ENCODE assay signal across 17 cellular contexts in the genomic region with DNA sequence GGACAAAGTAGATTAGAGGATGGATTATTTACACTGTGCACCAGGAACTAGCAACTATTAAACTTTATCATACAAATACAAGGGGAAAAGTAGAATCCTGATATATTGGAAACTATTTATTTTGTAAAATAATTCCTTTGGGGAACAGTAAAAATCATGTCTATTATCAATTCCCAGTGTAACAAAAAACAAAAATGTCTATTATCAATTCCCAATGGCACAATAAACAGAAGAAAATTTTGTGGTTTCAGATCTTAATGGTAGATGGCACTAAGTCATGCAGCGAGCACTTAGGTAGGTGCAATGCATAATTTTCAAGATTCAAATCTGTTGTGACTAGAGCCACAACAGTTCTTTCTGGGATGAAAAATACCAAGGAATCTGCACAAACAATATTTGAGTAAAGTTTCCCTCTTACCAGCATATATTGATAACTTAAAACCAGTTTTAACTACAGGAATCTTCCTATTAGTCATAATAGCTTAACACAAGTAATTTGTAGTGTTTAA. TPM values are rescaled to one million over a fixed set of nuclear protein-coding genes. Genes with fewer than 3 reads are reported as not detected.
DNase-seq lines count a peak whose midpoint lies in the region; ATAC-seq, FAIRE-seq and TF ChIP-seq lines count a peak whose summit lies in the region.
"Had no signal": no experiment of that assay in that cellular context is flagged by ENCODE, and none has a peak within 500 bp of the region (broad histone marks: within the 10 kb centered on the region; RNA-seq: fewer than 3 reads in every experiment).

No MANE protein-coding gene starts in this region.

- no peaks in the 10 kb centered on the region for H4K20me1 ChIP-seq in HCT116 (ENCODE audit: insufficient read depth)
- H4K20me1 ChIP-seq in endothelial cell of umbilical vein (replicated peaks; ENCODE audit: control insufficient read depth, extremely low read depth, insufficient read depth, low read length): no peaks in the 10 kb centered on the region

- H3K9ac ChIP-seq in HCT116 (ENCODE audit: low read length) (peak overlapping the region; percentile 49), endothelial cell of umbilical vein (replicated peaks; ENCODE audit: extremely low read depth, insufficient read depth, low read length) (no peak overlapping the region)
- H3K9ac ChIP-seq: KMS-11 had no signal

- H3K36me3 ChIP-seq in HCT116 (ENCODE audit: control insufficient read depth in 1 of 2, insufficient read depth in 2 of 2, low read length in 2 of 2) (no peaks in the 10 kb centered on the region), SJCRH30 (no peaks in the 10 kb centered on the region), endothelial cell of umbilical vein (ENCODE audit: control insufficient read depth in 2 of 2, extremely low read depth in 1 of 2, insufficient read depth in 2 of 2, low read length in 2 of 2) (no peaks in the 10 kb centered on the region), psoas muscle (ENCODE audit: insufficient read depth in 1 of 2, low read depth in 1 of 2) (no peaks in the 10 kb centered on the region)
- H3K36me3 ChIP-seq: left lung, ovary had no signal

- H3K79me2 ChIP-seq in HCT116 (ENCODE audit: insufficient read depth, low read length) (no peaks in the 10 kb centered on the region), endothelial cell of umbilical vein (ENCODE audit: control insufficient read depth, insufficient read depth, low read length) (no peaks in the 10 kb centered on the region)

- POLR2A ChIA-PET in HCT116 (lab: Charles Lee): interaction anchor here (0.7 to 2.9 kb wide), 4 partner anchors 12 to 282 kb away, joined by 3 to 14 read pairs (median 4); partner anchors contain the start of genes CFL2 and SRP54
- POLR2A ChIA-PET in endothelial cell of umbilical vein (lab: Charles Lee): interaction anchor here (0.7 kb wide), 1 partner anchor 375 kb away, joined by 3 read pairs; no protein-coding TSS in a partner anchor

- DNase-seq in HCT116 (ENCODE audit: low read depth, low spot score): no peak
- DNase-seq in SJCRH30: peak in 1 of 2 experiments; percentile 45
- no peak for DNase-seq in endothelial cell of umbilical vein (ENCODE audit: low read depth, low spot score)
- no peak for DNase-seq in psoas muscle
- DNase-seq in NCI-H82 treated with DMSO at 0.1 percent for 48 hours (lab: John Stamatoyannopoulos, UW; ENCODE audit: unreplicated experiment): no peak
- DNase-seq: activated CD4-positive, CD25-positive, alpha-beta regulatory T cell; AML-193; foreskin melanocyte; left lung; NCI-H1105 treated with DMSO at 0.1 percent for 48 hours; ovary; RPMI8226; stimulated activated CD4-positive, alpha-beta T cell treated with anti-CD3 and anti-CD28 coated beads, Interleukin-2, amount 100 ng/mL, for 48 hours had no signal

- peaks cover 2% of the 10 kb centered on the region for H3K9me1 ChIP-seq in endothelial cell of umbilical vein (replicated peaks; ENCODE audit: control insufficient read depth, extremely low read depth, insufficient read depth, low read length)

- CTCF ChIA-PET in HCT116 (lab: Charles Lee) (interaction anchor here (1.0 to 1.4 kb wide), 2 partner anchors 21 to 22 kb away, joined by 3 to 9 read pairs; no protein-coding TSS in a partner anchor), endothelial cell of umbilical vein (lab: Charles Lee) (interaction anchor here (1.4 to 3.8 kb wide), 7 partner anchors 9 to 23 kb away, joined by 4 to 40 read pairs (median 6); partner anchors contain the start of gene CFL2)

- FAIRE-seq in endothelial cell of umbilical vein (lab: Jason Lieb, UNC): no peak

- H3K4me1 ChIP-seq in HCT116 (ENCODE audit: control insufficient read depth in 1 of 2, insufficient read depth in 2 of 2, low read length in 2 of 2): peaks cover 24 to 34% of the 10 kb centered on the region in 2 experiments
- peaks cover 29% of the 10 kb centered on the region for H3K4me1 ChIP-seq in SJCRH30
- H3K4me1 ChIP-seq in endothelial cell of umbilical vein (ENCODE audit: control insufficient read depth, extremely low read depth, insufficient read depth, low read length): peaks cover 19% of the 10 kb centered on the region
- H3K4me1 ChIP-seq in psoas muscle: peaks cover 23% of the 10 kb centered on the region

- TF ChIP-seq CTCF in HCT116 (IDR thresholded peaks at IDR 0.05 in 2 of 3, conservative IDR thresholded peaks at IDR 0.05 in 1 of 3; ENCODE audit: borderline replicate concordance in 1 of 3, insufficient read depth in 1 of 3, low read depth in 2 of 3, low read length in 2 of 3) (no peak), endothelial cell of umbilical vein (IDR thresholded peaks at IDR 0.05; ENCODE audit: extremely low read depth in 1 of 2, insufficient read depth in 1 of 2, low read depth in 1 of 2, low read length in 2 of 2) (no peak), psoas muscle (IDR thresholded peaks at IDR 0.05) (no peak)

- H3K27me3 ChIP-seq in HCT116 (ENCODE audit: insufficient read depth, low read length) (no peaks in the 10 kb centered on the region), SJCRH30 (no peaks in the 10 kb centered on the region), endothelial cell of umbilical vein (ENCODE audit: control insufficient read depth in 2 of 2, insufficient read depth in 2 of 2, low read length in 2 of 2) (no peaks in the 10 kb centered on the region), psoas muscle (ENCODE audit: insufficient read depth in 3 of 3, low read length in 2 of 3) (no peaks in the 10 kb centered on the region)
- H3K27me3 ChIP-seq: left lung, ovary had no signal

- TF ChIP-seq POLR2A in HCT116 (IDR thresholded peaks at IDR 0.05; ENCODE audit: borderline replicate concordance, extremely low read depth, insufficient read depth, insufficient read length): no peak
- TF ChIP-seq POLR2A in endothelial cell of umbilical vein (IDR thresholded peaks at IDR 0.05; ENCODE audit: low read depth, low read length): no peak

- peak overlapping the region; percentile 69 for H3K4me2 ChIP-seq in HCT116 (ENCODE audit: low read length)
- peak overlapping the region; percentile 71 for H3K4me2 ChIP-seq in endothelial cell of umbilical vein (ENCODE audit: insufficient read depth, low read length)
- H3K4me2 ChIP-seq: KMS-11 had no signal

- H3K27ac ChIP-seq in HCT116 (ENCODE audit: low read depth, low read length): peak overlapping the region; percentile 68; the same call in 1 of the 2 replicates
- H3K27ac ChIP-seq in SJCRH30: peak overlapping the region; percentile 59
- H3K27ac ChIP-seq in endothelial cell of umbilical vein (ENCODE audit: insufficient read depth, low read depth, low read length): peak overlapping the region; percentile 80
- peak overlapping the region; percentile 80 for H3K27ac ChIP-seq in psoas muscle
- H3K27ac ChIP-seq: KMS-11, left lung, ovary had no signal

- intact Hi-C loops in HCT116 (cut with micrococcal nuclease) (no loop called here), endothelial cell of umbilical vein (cut with micrococcal nuclease) (no loop called here), psoas muscle (cut with DNase I) (no loop called here)

- 94 to 100% (median 95%) methylated on average over 1 of the region's 1 CpG for WGBS in psoas muscle, 3 donors

- no peak for ATAC-seq in HCT116
- ATAC-seq in psoas muscle: peak in 1 of 4 donors; percentile 35
- no peak for ATAC-seq in GM18868 (IDR thresholded peaks at IDR 0.05; ENCODE audit: unreplicated experiment)
- ATAC-seq in GM21786 (IDR thresholded peaks at IDR 0.05; ENCODE audit: unreplicated experiment): no peak
- no peak for ATAC-seq in HG03439 (IDR thresholded peaks at IDR 0.05; ENCODE audit: unreplicated experiment)

- H2AFZ ChIP-seq in HCT116 (ENCODE audit: low read depth, low read length, poor library complexity, severe bottlenecking) (peak overlapping the region; percentile 19), endothelial cell of umbilical vein (ENCODE audit: low read depth, low read length) (no peak overlapping the region)

- H3K9me2 ChIP-seq in HCT116 (ENCODE audit: insufficient read depth): no peaks in the 10 kb centered on the region

- dilution Hi-C loops in endothelial cell of umbilical vein (cut with MboI; ENCODE audit: extremely low pct_ligation_motif_present, low sequenced_read_pairs): no loop called here

- no peak for TF ChIP-seq RAD21 in HCT116 (IDR thresholded peaks at IDR 0.05; ENCODE audit: low read depth)

- RAD21 ChIA-PET in HCT116 (lab: Charles Lee; ENCODE audit: low non-redundant PET in 1 of 2, low total read pairs in 2 of 2, uncharacterized antibody in 2 of 2, unreplicated experiment in 2 of 2): interaction anchor here in 1 of 2 experiments (0.7 kb wide), 1 partner anchor 503 kb away, joined by 3 read pairs; no protein-coding TSS in a partner anchor

- H3K4me3 ChIP-seq in HCT116 (replicated peaks in 1 of 2; ENCODE audit: low read depth in 1 of 2, low read length in 2 of 2) (peak overlapping the region in 1 of 2 experiments; percentile 35; a peak in 2 of 4 replicates), SJCRH30 (no peak overlapping the region), endothelial cell of umbilical vein (replicated peaks in 1 of 3; ENCODE audit: insufficient read depth in 1 of 3, low read depth in 1 of 3, low read length in 3 of 3) (no peak overlapping the region), psoas muscle (no peak overlapping the region)
- H3K4me3 ChIP-seq: left lung, ovary had no signal

- BruUV-seq in HCT116 (replicated peaks; lab: Mats Ljungman, UMichigan) (no TSS peak), endothelial cell of umbilical vein (replicated peaks; lab: Mats Ljungman, UMichigan) (no TSS peak)

- H3K9me3 ChIP-seq in HCT116 (ENCODE audit: control insufficient read depth in 1 of 2, insufficient read depth in 1 of 2, low read depth in 1 of 2, low read length in 2 of 2) (no peaks in the 10 kb centered on the region), SJCRH30 (replicated peaks) (no peaks in the 10 kb centered on the region), endothelial cell of umbilical vein (replicated peaks; ENCODE audit: control insufficient read depth, insufficient read depth, low read length) (no peaks in the 10 kb centered on the region), psoas muscle (no peaks in the 10 kb centered on the region)
- H3K9me3 ChIP-seq: left lung, ovary had no signal

TF ChIP-seq in HCT116, 20 proteins besides CTCF, POLR2A, EP300 and RAD21 (continues in another document):
- TF ChIP-seq ELF1 (IDR thresholded peaks at IDR 0.05; ENCODE audit: borderline replicate concordance, low read depth): no peak

RNA-seq across cellular contexts. Expression of gene CFL2, which starts 13.7 kb away (rescaled TPM):
- total RNA-seq in HCT116 (2021; ENCODE audit: unreplicated experiment) (55.2 TPM), endothelial cell of umbilical vein (91.9 and 98.1 TPM in 2 replicates), psoas muscle (100 to 1,000 TPM; 529 to 767 (median 721) TPM)
- polyA plus RNA-seq in HCT116 (2012): 12.8 and 20.3 TPM in 2 replicates
- 197 and 233 TPM in 2 replicates for total RNA-seq in SJCRH30 (2014; rRNA removed; shearing (Covaris generic))
- polyA plus RNA-seq in endothelial cell of umbilical vein (34.4 and 42.8 TPM in 2 replicates), psoas muscle (100 to 1,000 TPM; 158 to 616 (median 541) TPM)
- polyA plus RNA-seq in endothelial cell of umbilical vein (2011; cell fraction: cytosol; rRNA removed): 43.5 and 47.4 TPM in 2 replicates
- 25.4 and 33.5 TPM in 2 replicates for polyA plus RNA-seq in endothelial cell of umbilical vein (2011; cell fraction: nucleus; rRNA removed)
- polyA plus RNA-seq in endothelial cell of umbilical vein (2012): 85.5 and 153 TPM in 2 replicates
- 43.4 and 56.7 TPM in 2 replicates for polyA minus RNA-seq in endothelial cell of umbilical vein
- 36.5 TPM for polyA minus RNA-seq in endothelial cell of umbilical vein (2011; cell fraction: cytosol; rRNA and poly(A)+ RNA removed)
- polyA minus RNA-seq in endothelial cell of umbilical vein (2011; cell fraction: nucleus; rRNA and poly(A)+ RNA removed): 18.6 and 31.3 TPM in 2 replicates
